Comparison of ENCODE assay signal across 4 cellular contexts in genomic region chr22:19158649-19159048, GRCh38. TPM values are rescaled to one million over a fixed set of nuclear protein-coding genes. Genes with fewer than 3 reads are reported as not detected.
"Had no signal": no experiment of that assay in that cellular context is flagged by ENCODE, and none has a peak within 500 bp of the region (broad histone marks: within the 10 kb centered on the region; RNA-seq: fewer than 3 reads in every experiment).

No MANE protein-coding gene starts in this region.

RNA-seq across cellular contexts. Expression of gene GSC2, which starts 8.6 kb away (rescaled TPM):
- total RNA-seq: LHCN-M2, M059J, MCF 10A, NCI-H460 had no signal

RNA-seq across cellular contexts. Expression of gene TSSK2, which starts 27.5 kb away (rescaled TPM):
- total RNA-seq: LHCN-M2, M059J, MCF 10A, NCI-H460 had no signal
